ENCODE assay signal across 1 cellular context in genomic region chr15:84716036-84716732, GRCh38.
TF ChIP-seq lines count a peak whose summit lies in the region.

Gene SEC11A (minus strand): TSS chr15:84716139. CDS start chr15:84716075, 64 bp downstream.

TF ChIP-seq in K562, 482 proteins besides CTCF, POLR2A, EP300 and RAD21 (continued from another document and continues in another):
- TF ChIP-seq AFF4 (CRISPR knock-in tag; IDR thresholded peaks at IDR 0.05) (peak; percentile 84; the same call in 1 of the 2 replicates), ZBTB34 (CRISPR knock-in tag; IDR thresholded peaks at IDR 0.05) (no peak), LCOR (CRISPR knock-in tag; IDR thresholded peaks at IDR 0.05) (peak; percentile 72; the same call in 1 of the 2 replicates), ARID1B (IDR thresholded peaks at IDR 0.05) (peak; percentile 53; the same call in 1 of the 2 replicates), ZNF212 (CRISPR knock-in tag; IDR thresholded peaks at IDR 0.05) (no peak), SRF (CRISPR knock-in tag; IDR thresholded peaks at IDR 0.05) (no peak), THAP12 (CRISPR knock-in tag; IDR thresholded peaks at IDR 0.05) (0 out of 2 replicates have a peak, but pooled peaks have one; percentile 2), DMBX1 (CRISPR knock-in tag; IDR thresholded peaks at IDR 0.05; ENCODE audit: borderline replicate concordance) (0 out of 2 replicates have a peak, but pooled peaks have one; percentile 22), NELFE (IDR thresholded peaks at IDR 0.05; ENCODE audit: insufficient read depth, insufficient read length) (no peak), MXD1 (CRISPR knock-in tag; IDR thresholded peaks at IDR 0.05; ENCODE audit: borderline replicate concordance, poor library complexity, severe bottlenecking) (peak; percentile 12), HOXB6 (CRISPR knock-in tag; IDR thresholded peaks at IDR 0.05; ENCODE audit: borderline replicate concordance) (no peak), KDM2B (CRISPR knock-in tag; IDR thresholded peaks at IDR 0.05) (no peak), SRSF3 (IDR thresholded peaks at IDR 0.05; ENCODE audit: insufficient read depth, low read length) (no peak), ZNF695 (CRISPR knock-in tag; IDR thresholded peaks at IDR 0.05) (no peak), KLF10 (CRISPR knock-in tag; IDR thresholded peaks at IDR 0.05) (no peak), GTF2E2 (tag; IDR thresholded peaks at IDR 0.05) (peak; percentile 76), BRF2 (IDR thresholded peaks at IDR 0.05; ENCODE audit: borderline replicate concordance, insufficient read depth, insufficient read length) (no peak), ZNF384 (IDR thresholded peaks at IDR 0.05; ENCODE audit: low read depth, low read length) (peak; percentile 5; the same call in 1 of the 2 replicates), TEAD1 (CRISPR knock-in tag; IDR thresholded peaks at IDR 0.05) (peak in 1 of 2 experiments; percentile 19; a peak in 1 of 4 replicates), KLF6 (CRISPR knock-in tag; IDR thresholded peaks at IDR 0.05; ENCODE audit: borderline replicate concordance) (peak; percentile 88; the same call in 1 of the 2 replicates), ZNF280A (IDR thresholded peaks at IDR 0.05; ENCODE audit: low read depth, partially characterized antibody) (no peak), ZFP30 (CRISPR knock-in tag; IDR thresholded peaks at IDR 0.05; ENCODE audit: borderline replicate concordance) (no peak), ZNF449 (CRISPR knock-in tag; IDR thresholded peaks at IDR 0.05) (no peak), DEAF1 (CRISPR knock-in tag; IDR thresholded peaks at IDR 0.05) (no peak), U2AF2 (optimal IDR thresholded peaks at IDR 0.05; ENCODE audit: low read depth, low read length) (no peak), TRIM24 (IDR thresholded peaks at IDR 0.05) (peak; percentile 22 to 97; a peak in 2 of 4 replicates), ATF6 (CRISPR knock-in tag; IDR thresholded peaks at IDR 0.05) (peak; percentile 46; the same call in 1 of the 2 replicates), MTF1 (CRISPR knock-in tag; IDR thresholded peaks at IDR 0.05; ENCODE audit: borderline replicate concordance) (no peak), ZNF518B (CRISPR knock-in tag; IDR thresholded peaks at IDR 0.05) (no peak), POLR3G (IDR thresholded peaks at IDR 0.05; ENCODE audit: extremely low read depth, insufficient read length, insufficient replicate concordance) (no peak), NFXL1 (CRISPR knock-in tag; IDR thresholded peaks at IDR 0.05) (no peak), ETS1 (conservative IDR thresholded peaks at IDR 0.05; ENCODE audit: control insufficient read depth, low read depth, low read length) (peak; percentile 90), ZNF75A (CRISPR knock-in tag; IDR thresholded peaks at IDR 0.05) (no peak), SMARCA5 (IDR thresholded peaks at IDR 0.05) (peak; percentile 66; the same call in 1 of the 2 replicates)
